Comparison of ENCODE assay signal across 1 cellular context in genomic region chr3:127711021-127711420, GRCh38.
TF ChIP-seq lines count a peak whose summit lies in the region.

No MANE protein-coding gene starts in this region.

TF ChIP-seq in HepG2, 621 proteins besides CTCF, POLR2A, EP300 and RAD21 (continued from another document):
- TF ChIP-seq ZBED4 (CRISPR knock-in tag; IDR thresholded peaks at IDR 0.05; ENCODE audit: borderline replicate concordance) (no peak), ZNF33A (CRISPR knock-in tag; IDR thresholded peaks at IDR 0.05; ENCODE audit: borderline replicate concordance) (no peak), IRF9 (CRISPR knock-in tag; IDR thresholded peaks at IDR 0.05; ENCODE audit: borderline replicate concordance) (no peak), E2F5 (CRISPR knock-in tag; conservative IDR thresholded peaks at IDR 0.05) (no peak), KIAA2018 (CRISPR knock-in tag; IDR thresholded peaks at IDR 0.05; ENCODE audit: borderline replicate concordance) (no peak), THRA (CRISPR knock-in tag; IDR thresholded peaks at IDR 0.05; ENCODE audit: borderline replicate concordance) (no peak), ZNF720 (CRISPR knock-in tag; IDR thresholded peaks at IDR 0.05) (no peak), RFX5 (IDR thresholded peaks at IDR 0.05; ENCODE audit: low read depth, low read length) (no peak), BCL6 (CRISPR knock-in tag; IDR thresholded peaks at IDR 0.05) (no peak), PRDM4 (CRISPR knock-in tag; IDR thresholded peaks at IDR 0.05; ENCODE audit: borderline replicate concordance) (no peak), ZHX1 (CRISPR knock-in tag; IDR thresholded peaks at IDR 0.05; ENCODE audit: low read depth) (no peak), NKX3-1 (CRISPR knock-in tag; IDR thresholded peaks at IDR 0.05) (no peak), NFE2 (CRISPR knock-in tag; IDR thresholded peaks at IDR 0.05) (no peak)
